20 cellular contexts compared by ENCODE assay signal in genomic region chr5:156850206-156850751, GRCh38. TPM values are rescaled to one million over a fixed set of nuclear protein-coding genes. Genes with fewer than 3 reads are reported as not detected.
DNase-seq lines count a peak whose midpoint lies in the region; ATAC-seq and TF ChIP-seq lines count a peak whose summit lies in the region.
"Had no signal": no experiment of that assay in that cellular context is flagged by ENCODE, and none has a peak within 500 bp of the region (broad histone marks: within the 10 kb centered on the region; RNA-seq: fewer than 3 reads in every experiment).

PPP1R2B (plus strand) TSS chr5:156850295; CDS start chr5:156850563, 268 bp downstream.

- intact Hi-C loops in testis (cut with DNase I; ENCODE audit: low total_unique reads) = no loop called here

- DNase-seq in Daoy (ENCODE audit: low read depth) (peak; percentile 7), ELF-1 (ENCODE audit: low read depth, low spot score) (peak; percentile 34), left kidney (ENCODE audit: low read depth, low spot score) (peak; percentile 26), testis (peak; percentile 17)
- no peak for DNase-seq in activated CD4-positive, alpha-beta T cell treated with anti-CD3 and anti-CD28 coated beads, Interleukin-2, amount 10 ng/mL, durations not matched to agents 7 days and 5 days
- DNase-seq: ACHN; BE2C; C1 segment of cervical spinal cord; CD4-positive, CD25-positive, alpha-beta regulatory T cell; CD8-positive, alpha-beta memory T cell; COR-L47; DMS 273 treated with DMSO at 0.1 percent for 48 hours; DMS79; GOT3; H9; KBM-7 had no signal

- H3K27me3 Mint-ChIP-seq in activated CD4-positive, alpha-beta T cell treated with anti-CD3 and anti-CD28 coated beads, Interleukin-2, amount 10 ng/mL, durations not matched to agents 7 days and 5 days = peaks cover 59% of the 10 kb centered on the region

- no peaks in the 10 kb centered on the region for H3K27me3 ChIP-seq in testis
- H3K27me3 ChIP-seq: BE2C had no signal

- no peak for TF ChIP-seq POLR2A in testis (IDR thresholded peaks at IDR 0.05)

- no peaks in the 10 kb centered on the region for H3K4me1 Mint-ChIP-seq in activated CD4-positive, alpha-beta T cell treated with anti-CD3 and anti-CD28 coated beads, Interleukin-2, amount 10 ng/mL, durations not matched to agents 7 days and 5 days
- H3K4me1 Mint-ChIP-seq: CD4-positive, CD25-positive, alpha-beta regulatory T cell; CD8-positive, alpha-beta memory T cell; H9; IgD-negative memory B cell had no signal

- CTCF ChIA-PET in activated CD4-positive, alpha-beta T cell treated with anti-CD3 and anti-CD28 coated beads, Interleukin-2, amount 10 ng/mL, durations not matched to agents 7 days and 5 days (lab: Charles Lee) = interaction anchor here (1.2 kb wide), 1 partner anchor 15 kb away, joined by 3 read pairs; no protein-coding TSS in a partner anchor

- no peaks in the 10 kb centered on the region for H3K36me3 ChIP-seq in testis (ENCODE audit: low read depth, missing control alignments)
- H3K36me3 ChIP-seq: BE2C had no signal

- no peaks in the 10 kb centered on the region for H3K4me1 ChIP-seq in testis
- H3K4me1 ChIP-seq: BE2C had no signal

- POLR2A ChIA-PET in activated CD4-positive, alpha-beta T cell treated with anti-CD3 and anti-CD28 coated beads, Interleukin-2, amount 10 ng/mL, durations not matched to agents 7 days and 5 days (lab: Charles Lee) = no interaction called here

- 58 to 64% methylated on average over 16 to 48 of the region's 48 CpGs for WGBS in testis, 2 donors

- no peak for TF ChIP-seq CTCF in testis (IDR thresholded peaks at IDR 0.05)

- H3K27ac ChIP-seq in testis = peak within 1 kb of the TSS in 1 of 2 donors; percentile 29

- no peak for ATAC-seq in HG03280 (IDR thresholded peaks at IDR 0.05; ENCODE audit: unreplicated experiment)
- ATAC-seq: GM12878, HepG2 had no signal

- peak within 1 kb of the TSS; percentile 32 to 54 for H3K4me3 ChIP-seq in testis
- H3K4me3 ChIP-seq: GM12878 had no signal

- peaks cover 16% of the 10 kb centered on the region for H3K9me3 Mint-ChIP-seq in activated CD4-positive, alpha-beta T cell treated with anti-CD3 and anti-CD28 coated beads, Interleukin-2, amount 10 ng/mL, durations not matched to agents 7 days and 5 days

- peaks cover 6% of the 10 kb centered on the region for H3K36me3 Mint-ChIP-seq in activated CD4-positive, alpha-beta T cell treated with anti-CD3 and anti-CD28 coated beads, Interleukin-2, amount 10 ng/mL, durations not matched to agents 7 days and 5 days (ENCODE audit: low read depth)
- H3K36me3 Mint-ChIP-seq: CD4-positive, CD25-positive, alpha-beta regulatory T cell had no signal

- no peak within 1 kb of the TSS for H3K27ac Mint-ChIP-seq in activated CD4-positive, alpha-beta T cell treated with anti-CD3 and anti-CD28 coated beads, Interleukin-2, amount 10 ng/mL, durations not matched to agents 7 days and 5 days
- H3K27ac Mint-ChIP-seq: CD4-positive, CD25-positive, alpha-beta regulatory T cell; IgD-negative memory B cell had no signal

- H3K4me3 Mint-ChIP-seq in activated CD4-positive, alpha-beta T cell treated with anti-CD3 and anti-CD28 coated beads, Interleukin-2, amount 10 ng/mL, durations not matched to agents 7 days and 5 days = no peak within 1 kb of the TSS
- H3K4me3 Mint-ChIP-seq: CD4-positive, CD25-positive, alpha-beta regulatory T cell; CD8-positive, alpha-beta memory T cell; H9; IgD-negative memory B cell had no signal

- no peaks in the 10 kb centered on the region for H3K9me3 ChIP-seq in testis
- H3K9me3 ChIP-seq: BE2C had no signal

RNA-seq across cellular contexts. Expression of gene PPP1R2B, which starts in this region (rescaled TPM):
- 0.06 and 1.5 TPM in 2 replicates for total RNA-seq in Daoy (2014; rRNA removed; shearing (Covaris generic))
- 10 to 100 TPM in 1 of 2 donors, 1 to 10 TPM in 1; 7.4 to 12.1 TPM for total RNA-seq in testis
- polyA plus RNA-seq in testis (ENCODE audit: insufficient read depth, low read depth, low replicate concordance) = 43.6 TPM
- total RNA-seq in activated CD4-positive, alpha-beta T cell treated with anti-CD3 and anti-CD28 coated beads, Interleukin-2, amount 10 ng/mL, durations not matched to agents 7 days and 5 days = under 1 TPM in 1 of 2 experiments, not detected in 1; 0.17 TPM
- total RNA-seq: H9 had no signal
- polyA plus RNA-seq: HepG2, IgD-negative memory B cell had no signal
